In the genomic region with DNA sequence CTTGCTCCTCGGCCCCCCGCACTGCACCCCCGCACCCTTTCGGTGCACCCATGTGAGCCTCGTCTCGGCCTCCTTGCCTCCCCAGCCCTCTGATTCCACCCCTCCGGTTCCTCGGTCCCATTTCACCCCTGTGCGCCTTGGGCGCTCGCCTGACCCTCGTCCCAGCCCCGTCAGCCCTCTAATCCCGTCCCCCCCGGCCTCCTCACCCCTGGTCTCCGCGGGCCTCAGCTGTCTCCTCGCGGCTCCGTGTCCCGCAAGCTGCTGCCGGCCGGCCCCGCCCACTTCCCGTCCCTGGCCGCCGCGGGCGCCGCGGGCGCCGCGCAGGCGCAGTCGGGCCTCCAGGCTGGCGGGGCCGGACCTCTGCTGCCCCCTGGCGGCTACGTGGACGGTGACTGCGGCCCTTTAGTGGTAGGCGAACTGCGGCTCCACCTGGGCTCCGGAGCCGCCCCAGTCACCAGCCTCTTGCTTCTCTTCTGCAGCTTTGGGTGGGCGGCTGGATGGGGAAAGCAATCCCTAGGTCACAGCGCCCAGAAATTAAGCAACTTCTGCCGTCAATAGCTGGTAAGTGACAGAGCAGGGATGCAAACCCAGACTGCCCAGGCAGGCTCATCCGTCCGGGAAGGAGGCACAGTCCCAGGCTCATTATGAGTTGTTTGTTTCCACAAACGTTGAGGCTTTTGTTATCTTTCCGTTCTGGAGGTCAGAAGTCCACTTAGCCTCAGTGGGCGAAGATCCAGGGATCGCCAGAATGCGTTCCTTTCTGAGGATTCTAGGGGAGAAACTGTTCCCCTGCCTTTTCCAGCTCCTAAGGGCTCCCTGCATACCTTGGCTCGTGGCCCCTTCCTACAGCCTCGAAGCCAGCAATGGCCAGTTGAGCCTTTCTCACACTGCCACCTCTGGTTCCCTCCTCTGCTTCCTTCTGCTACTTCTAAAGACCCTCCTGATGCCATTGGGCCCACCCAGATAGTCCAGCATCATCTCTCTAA, we compare ENCODE assay signal across 8 cellular contexts.
DNase-seq lines count a peak whose midpoint lies in the region; ATAC-seq and TF ChIP-seq lines count a peak whose summit lies in the region.

A gene with protein sequence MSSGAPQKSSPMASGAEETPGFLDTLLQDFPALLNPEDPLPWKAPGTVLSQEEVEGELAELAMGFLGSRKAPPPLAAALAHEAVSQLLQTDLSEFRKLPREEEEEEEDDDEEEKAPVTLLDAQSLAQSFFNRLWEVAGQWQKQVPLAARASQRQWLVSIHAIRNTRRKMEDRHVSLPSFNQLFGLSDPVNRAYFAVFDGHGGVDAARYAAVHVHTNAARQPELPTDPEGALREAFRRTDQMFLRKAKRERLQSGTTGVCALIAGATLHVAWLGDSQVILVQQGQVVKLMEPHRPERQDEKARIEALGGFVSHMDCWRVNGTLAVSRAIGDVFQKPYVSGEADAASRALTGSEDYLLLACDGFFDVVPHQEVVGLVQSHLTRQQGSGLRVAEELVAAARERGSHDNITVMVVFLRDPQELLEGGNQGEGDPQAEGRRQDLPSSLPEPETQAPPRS (minus strand): TSS at position 263 of the 986 bp plus-strand sequence. CDS start 6,800 bp downstream, outside the sequence.

- peak; percentile 87 for ATAC-seq in HG02798 (IDR thresholded peaks at IDR 0.05; ENCODE audit: poor library complexity, unreplicated experiment)
- no peak for ATAC-seq in HG03159 (IDR thresholded peaks at IDR 0.05; ENCODE audit: unreplicated experiment)

- peak; percentile 83 for TF ChIP-seq CTCF in GM12873 (IDR thresholded peaks at IDR 0.05; ENCODE audit: insufficient read depth, low read depth, low read length, missing control alignments)

- DNase-seq in NCI-H2196 (lab: John Stamatoyannopoulos, UW; ENCODE audit: unreplicated experiment): peak; percentile 68
- peak; percentile 83 for DNase-seq in activated CD4-positive, CD25-positive, alpha-beta regulatory T cell treated with anti-CD3 and anti-CD28 coated beads, Interleukin-2, amount 50 U/mL, for 16 hours (ENCODE audit: low read depth, low spot score)
- peak; percentile 89 for DNase-seq in central memory CD4-positive, alpha-beta T cell
- DNase-seq in iris pigment epithelial cell (ENCODE audit: low read depth): peak; percentile 51
- peak; percentile 82 to 84 for DNase-seq in stimulated activated CD4-positive, alpha-beta T cell treated with anti-CD3 and anti-CD28 coated beads, Interleukin-12 subunit alpha, Interleukin-12 subunit beta, amount 100 ng/mL, for 24 hours (ENCODE audit: low read depth in 2 of 2)
